29 cellular contexts compared by ENCODE assay signal in the genomic region with DNA sequence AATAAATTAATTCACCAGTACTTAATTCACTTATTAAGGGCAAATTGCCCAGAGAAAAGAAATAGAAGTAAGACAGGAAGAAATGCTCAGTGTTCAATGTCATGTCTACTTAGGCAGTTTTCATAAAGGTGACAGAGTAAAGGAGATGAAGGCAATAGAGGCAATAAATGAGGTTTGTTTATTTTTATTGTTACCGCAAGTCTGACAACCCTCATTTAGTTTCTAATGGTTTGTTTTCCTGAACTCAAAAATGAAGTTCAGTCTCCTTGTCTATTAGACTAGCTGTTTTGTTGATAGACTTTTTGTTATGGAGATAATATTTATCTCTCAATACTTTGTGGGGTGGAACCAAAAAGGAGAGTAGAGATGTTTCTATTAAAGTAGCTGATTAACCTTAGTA.
"Had no signal": no experiment of that assay in that cellular context is flagged by ENCODE, and none has a peak within 500 bp of the region (broad histone marks: within the 10 kb centered on the region; RNA-seq: fewer than 3 reads in every experiment).

No MANE protein-coding gene starts in this region.

- DNase-seq: Karpas-422, Kasumi-1, MG63, MM.1S, MV-4-11, NCI-H1048, NCI-H1092, NCI-H1092 treated with DMSO at 0.1 percent for 48 hours, NCI-H1105, NCI-H1436, NCI-H1436 treated with DMSO at 0.1 percent for 48 hours, NCI-H146, NCI-H1694, NCI-H1694 treated with DMSO at 0.1 percent for 48 hours, NCI-H187, NCI-H187 treated with DMSO at 0.1 percent for 48 hours, NCI-H2029, NCI-H2029 treated with DMSO at 0.1 percent for 48 hours, NCI-H2081 treated with DMSO at 0.1 percent for 48 hours, NCI-H2107, NCI-H2171, NCI-H2171 treated with DMSO at 0.1 percent for 48 hours, NCI-H2227 treated with DMSO at 0.1 percent for 48 hours, NCI-H226, NCI-H345, NCI-H446, NCI-H446 treated with DMSO at 0.1 percent for 48 hours, NCI-H510A had no signal

- H3K4me2 ChIP-seq: KMS-11 had no signal

- H3K9me3 ChIP-seq: MG63 had no signal

- H3K27ac ChIP-seq: KMS-11 had no signal

- H3K36me3 ChIP-seq: MG63 had no signal

- H3K4me3 ChIP-seq: MG63 had no signal
